ENCODE assay signal across 29 cellular contexts in the genomic region with DNA sequence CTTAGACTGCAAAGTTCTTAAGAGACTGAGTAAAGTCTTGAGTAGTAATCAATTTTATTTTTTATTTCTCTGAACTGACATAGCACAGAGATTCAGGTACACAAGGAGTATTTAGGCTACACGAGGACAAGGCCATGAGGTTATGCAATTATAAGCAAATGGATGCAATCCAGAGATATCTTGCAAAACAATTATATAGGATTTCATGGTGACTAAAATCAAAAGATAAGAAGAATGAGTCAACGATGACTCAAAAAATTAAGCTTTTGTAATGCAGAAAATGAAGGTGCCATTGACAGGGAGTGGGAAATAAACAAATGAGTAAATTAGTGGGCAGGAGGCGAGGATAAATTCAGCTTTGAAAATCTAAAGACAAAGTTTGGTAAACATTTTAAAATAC.
DNase-seq lines count a peak whose midpoint lies in the region; ATAC-seq, FAIRE-seq and TF ChIP-seq lines count a peak whose summit lies in the region.
"Had no signal": no experiment of that assay in that cellular context is flagged by ENCODE, and none has a peak within 500 bp of the region (broad histone marks: within the 10 kb centered on the region; RNA-seq: fewer than 3 reads in every experiment).

No MANE protein-coding gene starts in this region.

- FAIRE-seq in urothelium cell line (lab: Jason Lieb, UNC), result no peak
- FAIRE-seq: colon, HepG2 had no signal

- no peaks in the 10 kb centered on the region for H3K27me3 Mint-ChIP-seq in progenitor cell of endocrine pancreas

- H3K4me3 Mint-ChIP-seq in progenitor cell of endocrine pancreas (ENCODE audit: low read depth), result no peak overlapping the region
- H3K4me3 Mint-ChIP-seq: activated CD8-positive, alpha-beta memory T cell treated with anti-CD3 and anti-CD28 coated beads, Interleukin-2, amount 10 ng/mL, durations not matched to agents 7 days and 5 days; brain; HFFc6; nephron; WTC11 had no signal

- peak overlapping the region; percentile 9 for H3K27ac Mint-ChIP-seq in progenitor cell of endocrine pancreas
- H3K27ac Mint-ChIP-seq: activated CD8-positive, alpha-beta memory T cell treated with anti-CD3 and anti-CD28 coated beads, Interleukin-2, amount 10 ng/mL, durations not matched to agents 7 days and 5 days; brain; HFFc6; nephron; WTC11 had no signal

- H3K4me1 Mint-ChIP-seq in progenitor cell of endocrine pancreas (ENCODE audit: low read depth), result peaks cover 3% of the 10 kb centered on the region
- H3K4me1 Mint-ChIP-seq: activated CD8-positive, alpha-beta memory T cell treated with anti-CD3 and anti-CD28 coated beads, Interleukin-2, amount 10 ng/mL, durations not matched to agents 7 days and 5 days; nephron; WTC11 had no signal

- peak; percentile 8 for DNase-seq in H4 (ENCODE audit: low spot score)
- peak; percentile 30 for DNase-seq in NB4 (ENCODE audit: low read depth)
- DNase-seq in astrocyte of the hippocampus (ENCODE audit: low read depth, low spot score), result peak; percentile 12
- no peak for DNase-seq in progenitor cell of endocrine pancreas (ENCODE audit: low spot score, unreplicated experiment)
- DNase-seq in urothelium cell line (ENCODE audit: low spot score), result no peak
- DNase-seq in SHP77 treated with DMSO at 0.1 percent for 48 hours (lab: John Stamatoyannopoulos, UW), result no peak
- DNase-seq: activated CD4-positive, alpha-beta T cell treated with anti-CD3 and anti-CD28 coated beads, Interleukin-2, amount 50 U/mL, for 1 hour; activated CD8-positive, alpha-beta memory T cell treated with anti-CD3 and anti-CD28 coated beads, Interleukin-2, amount 10 ng/mL, durations not matched to agents 7 days and 5 days; activated naive CD4-positive, alpha-beta T cell; activated T-cell treated with anti-CD3 and anti-CD28 coated beads, Interleukin-2, amount 50 U/mL, for 48 hours; effector CD4-positive, alpha-beta T cell; HFFc6; left cardiac atrium; NCI-H1417; NCI-H2081 treated with DMSO at 0.1 percent for 48 hours; NCI-H446; OCI-M1; right cardiac atrium; Right ventricle myocardium superior; spleen; substantia nigra; T-helper 9 cell; upper lobe of right lung had no signal

- TF ChIP-seq CTCF in NB4 (IDR thresholded peaks at IDR 0.05; ENCODE audit: low read depth, low read length), result no peak
- TF ChIP-seq CTCF in progenitor cell of endocrine pancreas (IDR thresholded peaks at IDR 0.05; ENCODE audit: unreplicated experiment), result no peak

- ATAC-seq in HG03095 (IDR thresholded peaks at IDR 0.05; ENCODE audit: unreplicated experiment), result no peak
- ATAC-seq: activated CD8-positive, alpha-beta memory T cell treated with anti-CD3 and anti-CD28 coated beads, Interleukin-2, amount 10 ng/mL, durations not matched to agents 7 days and 5 days; HepG2; left cardiac atrium; right cardiac atrium; upper lobe of right lung; WTC11 had no signal

- H3K36me3 Mint-ChIP-seq in progenitor cell of endocrine pancreas (ENCODE audit: insufficient read depth), result no peaks in the 10 kb centered on the region
- H3K36me3 Mint-ChIP-seq: activated CD8-positive, alpha-beta memory T cell treated with anti-CD3 and anti-CD28 coated beads, Interleukin-2, amount 10 ng/mL, durations not matched to agents 7 days and 5 days had no signal

- no peak overlapping the region for H3K4me3 ChIP-seq in NB4 (ENCODE audit: low read depth, low read length)
- H3K4me3 ChIP-seq: spleen, upper lobe of right lung had no signal

- TF ChIP-seq POLR2A in NB4 (IDR thresholded peaks at IDR 0.05; ENCODE audit: extremely low read depth, insufficient read length), result no peak

- H3K9me3 Mint-ChIP-seq in progenitor cell of endocrine pancreas (ENCODE audit: low read depth), result peaks cover 14% of the 10 kb centered on the region

Comparison
In these comparisons a context has a peak if more than half of its experiments do, and no peak if none do; other contexts are left out.
1. DNase-seq: peak in H4 (single experiment), NB4 (single experiment) and astrocyte of the hippocampus (single experiment); none in progenitor cell of endocrine pancreas (single experiment), urothelium cell line (single experiment) and SHP77 treated with DMSO at 0.1 percent for 48 hours (single experiment).